In genomic region chr1:235841938-235842545, GRCh38 we compare ENCODE assay signal across 11 cellular contexts. TPM values are rescaled to one million over a fixed set of nuclear protein-coding genes. Genes with fewer than 3 reads are reported as not detected.
DNase-seq lines count a peak whose midpoint lies in the region; ATAC-seq and TF ChIP-seq lines count a peak whose summit lies in the region.
"Had no signal": no experiment of that assay in that cellular context is flagged by ENCODE, and none has a peak within 500 bp of the region (broad histone marks: within the 10 kb centered on the region; RNA-seq: fewer than 3 reads in every experiment).

No MANE protein-coding gene starts in this region.

- no peaks in the 10 kb centered on the region for H4K20me1 ChIP-seq in PC-9 (ENCODE audit: insufficient read depth)

- no peaks in the 10 kb centered on the region for H3K27me3 Mint-ChIP-seq in activated CD8-positive, alpha-beta T cell treated with anti-CD3 and anti-CD28 coated beads, Interleukin-2, amount 10 ng/mL, durations not matched to agents 7 days and 5 days (ENCODE audit: low read depth)

- H3K4me2 ChIP-seq in PC-9, result no peak overlapping the region
- H3K4me2 ChIP-seq: neural progenitor cell had no signal

- POLR2A ChIA-PET in activated CD8-positive, alpha-beta T cell treated with anti-CD3 and anti-CD28 coated beads, Interleukin-2, amount 10 ng/mL, durations not matched to agents 7 days and 5 days (lab: Charles Lee), result interaction anchor here (0.5 to 1.2 kb wide), 4 partner anchors 21 to 130 kb away, joined by 3 to 4 read pairs (median 3); no protein-coding TSS in a partner anchor
- POLR2A ChIA-PET in PC-9 (lab: Charles Lee; ENCODE audit: unreplicated experiment), result no interaction called here

- DNase-seq in GM12864 (ENCODE audit: low read depth), result no peak
- DNase-seq in activated CD8-positive, alpha-beta T cell treated with anti-CD3 and anti-CD28 coated beads, Interleukin-2, amount 10 ng/mL, durations not matched to agents 7 days and 5 days, result no peak
- no peak for DNase-seq in PC-9
- no peak for DNase-seq in T1000 (lab: John Stamatoyannopoulos, UW)
- no peak for DNase-seq in NCI-H345 (lab: John Stamatoyannopoulos, UW)
- DNase-seq: Caco-2 had no signal

- no peaks in the 10 kb centered on the region for H3K27me3 ChIP-seq in PC-9 (ENCODE audit: insufficient read depth, low read depth)
- H3K27me3 ChIP-seq: neural progenitor cell had no signal

- intact Hi-C loops in PC-9 (cut with micrococcal nuclease; ENCODE audit: unreplicated experiment), result no loop called here

- no peak overlapping the region for H3K4me3 Mint-ChIP-seq in activated CD8-positive, alpha-beta T cell treated with anti-CD3 and anti-CD28 coated beads, Interleukin-2, amount 10 ng/mL, durations not matched to agents 7 days and 5 days
- H3K4me3 Mint-ChIP-seq: neural progenitor cell had no signal

- no peak overlapping the region for H2AFZ ChIP-seq in PC-9
- H2AFZ ChIP-seq: neural progenitor cell had no signal

- ATAC-seq in GM19438 (IDR thresholded peaks at IDR 0.05; ENCODE audit: low read depth, unreplicated experiment) (peak; percentile 75), HG03039 (IDR thresholded peaks at IDR 0.05; ENCODE audit: unreplicated experiment) (peak; percentile 57), GM18870 (IDR thresholded peaks at IDR 0.05; ENCODE audit: unreplicated experiment) (no peak)
- ATAC-seq in activated CD8-positive, alpha-beta T cell treated with anti-CD3 and anti-CD28 coated beads, Interleukin-2, amount 10 ng/mL, durations not matched to agents 7 days and 5 days, result no peak
- ATAC-seq: HCT116 had no signal

- H3K9me3 Mint-ChIP-seq in activated CD8-positive, alpha-beta T cell treated with anti-CD3 and anti-CD28 coated beads, Interleukin-2, amount 10 ng/mL, durations not matched to agents 7 days and 5 days (ENCODE audit: insufficient read depth), result peaks cover 3% of the 10 kb centered on the region

- H3K27ac Mint-ChIP-seq in activated CD8-positive, alpha-beta T cell treated with anti-CD3 and anti-CD28 coated beads, Interleukin-2, amount 10 ng/mL, durations not matched to agents 7 days and 5 days, result peak overlapping the region; percentile 12
- H3K27ac Mint-ChIP-seq: neural progenitor cell had no signal

- H3F3A ChIP-seq in PC-9 (ENCODE audit: insufficient read depth, low read depth), result 0 out of 2 replicates have a peak, but pooled peaks cover 5% of the 10 kb centered on the region

- no peak for TF ChIP-seq CTCF in GM12864 (IDR thresholded peaks at IDR 0.05; ENCODE audit: low read depth, low read length, missing control alignments)
- TF ChIP-seq CTCF in PC-9 (conservative IDR thresholded peaks at IDR 0.05), result no peak

- no peaks in the 10 kb centered on the region for H3K36me3 ChIP-seq in PC-9 (ENCODE audit: low read depth)
- H3K36me3 ChIP-seq: neural progenitor cell had no signal

- H3K9me2 ChIP-seq in PC-9 (ENCODE audit: insufficient read depth), result no peaks in the 10 kb centered on the region

- no peaks in the 10 kb centered on the region for H3K9me3 ChIP-seq in PC-9 (ENCODE audit: insufficient read depth, low read depth)
- H3K9me3 ChIP-seq: Caco-2 had no signal

- BruUV-seq in PC-9 (replicated peaks; lab: Mats Ljungman, UMichigan), result no TSS peak

- H3K4me1 Mint-ChIP-seq in activated CD8-positive, alpha-beta T cell treated with anti-CD3 and anti-CD28 coated beads, Interleukin-2, amount 10 ng/mL, durations not matched to agents 7 days and 5 days (ENCODE audit: low read depth), result peaks cover 44% of the 10 kb centered on the region
- H3K4me1 Mint-ChIP-seq: neural progenitor cell had no signal

- CTCF ChIA-PET in activated CD8-positive, alpha-beta T cell treated with anti-CD3 and anti-CD28 coated beads, Interleukin-2, amount 10 ng/mL, durations not matched to agents 7 days and 5 days (lab: Charles Lee), result interaction anchor here (0.8 to 4.4 kb wide), 21 partner anchors 9 to 337 kb away, joined by 3 to 47 read pairs (median 5); partner anchors contain the start of genes B3GALNT2 and LYST
- CTCF ChIA-PET in PC-9 (lab: Charles Lee), result interaction anchor here (0.7 to 1.6 kb wide), 2 partner anchors 11 to 130 kb away, joined by 3 to 11 read pairs; no protein-coding TSS in a partner anchor

- H3K27ac ChIP-seq in PC-9, result no peak overlapping the region
- H3K27ac ChIP-seq: neural progenitor cell had no signal

- peaks cover 16% of the 10 kb centered on the region for H3K36me3 Mint-ChIP-seq in activated CD8-positive, alpha-beta T cell treated with anti-CD3 and anti-CD28 coated beads, Interleukin-2, amount 10 ng/mL, durations not matched to agents 7 days and 5 days (ENCODE audit: low read depth)

- H3K4me3 ChIP-seq in GM12864 (ENCODE audit: low read depth, low read length), result peak overlapping the region; percentile 7; the same call in 1 of the 2 replicates
- H3K4me3 ChIP-seq in PC-9, result no peak overlapping the region
- H3K4me3 ChIP-seq: neural progenitor cell had no signal

- no peaks in the 10 kb centered on the region; the same call in 1 of the 2 replicates for H3K79me2 ChIP-seq in PC-9 (ENCODE audit: low read depth)

- H3K4me1 ChIP-seq in PC-9 (replicated peaks; ENCODE audit: insufficient read depth), result no peaks in the 10 kb centered on the region
- H3K4me1 ChIP-seq: Caco-2 had no signal

RNA-seq across cellular contexts. Expression of gene LYST, which starts 24.7 kb away (rescaled TPM):
- 10 to 100 TPM; 26.2 to 28.6 TPM for total RNA-seq in activated CD8-positive, alpha-beta T cell treated with anti-CD3 and anti-CD28 coated beads, Interleukin-2, amount 10 ng/mL, durations not matched to agents 7 days and 5 days
- 13.6 and 14.1 TPM in 2 replicates for total RNA-seq in PC-9 (2021)

Comparison
In these comparisons a context has a peak if more than half of its experiments do, and no peak if none do; other contexts are left out.
1. ATAC-seq: peak in GM19438 (single experiment) and HG03039 (single experiment); none in activated CD8-positive, alpha-beta T cell treated with anti-CD3 and anti-CD28 coated beads, Interleukin-2, amount 10 ng/mL, durations not matched to agents 7 days and 5 days (single experiment) and GM18870 (single experiment).